In the genomic region with DNA sequence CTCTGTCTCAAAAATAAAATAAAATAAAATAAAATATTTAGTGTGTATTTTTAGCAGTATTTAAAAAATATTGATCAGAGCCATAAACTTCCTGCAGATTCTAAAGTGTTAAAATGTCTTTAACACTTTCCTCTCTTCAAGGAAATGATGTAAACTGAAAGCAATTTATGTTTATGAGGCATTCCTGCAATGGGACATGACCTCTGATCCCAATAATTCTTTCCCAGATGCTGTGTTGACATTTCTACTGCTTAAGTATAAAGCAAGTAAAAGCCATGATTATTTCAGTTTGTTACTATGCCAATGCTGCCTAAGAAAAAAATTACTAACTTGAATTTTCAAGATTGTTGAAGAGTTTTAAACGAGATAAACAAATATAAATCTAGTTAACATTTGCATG, we compare ENCODE assay signal across 11 cellular contexts. TPM values are rescaled to one million over a fixed set of nuclear protein-coding genes. Genes with fewer than 3 reads are reported as not detected.
DNase-seq lines count a peak whose midpoint lies in the region; ATAC-seq, FAIRE-seq and TF ChIP-seq lines count a peak whose summit lies in the region.
"Had no signal": no experiment of that assay in that cellular context is flagged by ENCODE, and none has a peak within 500 bp of the region (broad histone marks: within the 10 kb centered on the region; RNA-seq: fewer than 3 reads in every experiment).

No MANE protein-coding gene starts in this region.

- 8 to 14% methylated on average over 1 of the region's 1 CpG for WGBS in GM23248 (ENCODE audit: low coverage in 1 of 2, low lambda C conversion rate in 2 of 2, missing lambda C conversion rate in 2 of 2), 2 experiments
- 19 to 28% (median 21%) methylated on average over 1 of the region's 1 CpG for WGBS in small intestine, 3 donors

- H3K9me3 ChIP-seq in GM23248 (ENCODE audit: low read depth) (no peaks in the 10 kb centered on the region), fibroblast of lung (ENCODE audit: control insufficient read depth, insufficient read depth, low read depth, low read length) (no peaks in the 10 kb centered on the region), small intestine (ENCODE audit: control insufficient read depth, low read depth) (no peaks in the 10 kb centered on the region)
- H3K9me3 ChIP-seq: right atrium auricular region had no signal

- no peak for FAIRE-seq in small intestine (lab: Jason Lieb, UNC)

- no peaks in the 10 kb centered on the region for H3K27me3 ChIP-seq in GM23248 (replicated peaks; ENCODE audit: insufficient read depth)
- no peaks in the 10 kb centered on the region for H3K27me3 ChIP-seq in fibroblast of lung (ENCODE audit: control insufficient read depth, insufficient read depth, low read length)
- no peaks in the 10 kb centered on the region for H3K27me3 ChIP-seq in small intestine (ENCODE audit: control insufficient read depth in 2 of 2, insufficient read depth in 2 of 2, low read length in 2 of 2)
- H3K27me3 ChIP-seq: right atrium auricular region had no signal

- peaks cover 32% of the 10 kb centered on the region for H3F3A ChIP-seq in GM23248 (ENCODE audit: insufficient read depth)

- H3K36me3 ChIP-seq in GM23248 (ENCODE audit: low read depth) (no peaks in the 10 kb centered on the region), fibroblast of lung (ENCODE audit: control insufficient read depth, insufficient read depth, low read length) (no peaks in the 10 kb centered on the region), small intestine (ENCODE audit: control insufficient read depth in 2 of 2, insufficient read depth in 2 of 2, low read length in 2 of 2) (no peaks in the 10 kb centered on the region)
- H3K36me3 ChIP-seq: right atrium auricular region had no signal

- no peaks in the 10 kb centered on the region for H3K9me2 ChIP-seq in GM23248 (ENCODE audit: insufficient read depth)

- peaks cover 0 to 7% of the 10 kb centered on the region in 2 donors for H3K36me3 Mint-ChIP-seq in activated naive CD4-positive, alpha-beta T cell treated with anti-CD3 and anti-CD28 coated beads, Interleukin-2, amount 50 U/mL, for 72 hours

- in situ Hi-C loops in GM23248 (cut with MboI), result loop anchor here (5.0 to 25.0 kb wide), 3 partner anchors 178 to 793 kb away; no protein-coding TSS in a partner anchor

- no peak overlapping the region for H3K4me3 ChIP-seq in GM23248
- H3K4me3 ChIP-seq in fibroblast of lung (replicated peaks in 1 of 4; ENCODE audit: control extremely low read depth in 1 of 4, insufficient read depth in 1 of 4, low read depth in 3 of 4, low read length in 4 of 4), result no peak overlapping the region
- no peak overlapping the region for H3K4me3 ChIP-seq in small intestine (ENCODE audit: low read depth in 1 of 2, low read length in 2 of 2)
- H3K4me3 ChIP-seq: right atrium auricular region had no signal

- no peak overlapping the region for H3K9ac ChIP-seq in GM23248
- H3K9ac ChIP-seq in fibroblast of lung (ENCODE audit: insufficient read depth, low read length), result no peak overlapping the region

- H2AFZ ChIP-seq in GM23248, result no peak overlapping the region
- H2AFZ ChIP-seq in fibroblast of lung (ENCODE audit: low read length), result no peak overlapping the region

- TF ChIP-seq CTCF in fibroblast of lung (conservative IDR thresholded peaks at IDR 0.05 in 1 of 2, IDR thresholded peaks at IDR 0.05 in 1 of 2; ENCODE audit: low read depth in 1 of 2, low read length in 2 of 2), result no peak

- no peaks in the 10 kb centered on the region for H3K9me3 Mint-ChIP-seq in activated naive CD4-positive, alpha-beta T cell treated with anti-CD3 and anti-CD28 coated beads, Interleukin-2, amount 50 U/mL, for 72 hours
- H3K9me3 Mint-ChIP-seq: activated T-helper 17 cell treated with anti-CD3 and anti-CD28 coated beads, Interleukin-2, amount 50 U/mL, for 72 hours had no signal

- H3K4me1 ChIP-seq in GM23248 (ENCODE audit: insufficient read depth), result peaks cover 31% of the 10 kb centered on the region
- peaks cover 28% of the 10 kb centered on the region for H3K4me1 ChIP-seq in fibroblast of lung (ENCODE audit: control insufficient read depth, extremely low read depth, insufficient read depth, low read length)
- H3K4me1 ChIP-seq in small intestine (ENCODE audit: control insufficient read depth in 2 of 2, insufficient read depth in 1 of 2, low read depth in 1 of 2, low read length in 1 of 2), result peaks cover 0 to 7% of the 10 kb centered on the region in 2 donors

- H3K27ac ChIP-seq in GM23248 (no peak overlapping the region), fibroblast of lung (ENCODE audit: insufficient read depth, low read length) (peak overlapping the region; percentile 24), small intestine (ENCODE audit: low read depth in 1 of 2, low read length in 1 of 2) (no peak overlapping the region)
- H3K27ac ChIP-seq: right atrium auricular region had no signal

- DNase-seq in GM23248, result peak; percentile 37
- peak; percentile 67 for DNase-seq in RPMI7951 (ENCODE audit: low read depth)
- peak; percentile 59 to 94 for DNase-seq in fibroblast of lung (ENCODE audit: low read depth in 2 of 2)
- DNase-seq in small intestine, result peak; percentile 93
- no peak for DNase-seq in NCI-H1417 treated with DMSO at 0.1 percent for 48 hours (lab: John Stamatoyannopoulos, UW)
- no peak for DNase-seq in activated CD4-positive, alpha-beta T cell treated with anti-CD3 and anti-CD28 coated beads for 4 hours
- no peak for DNase-seq in activated naive CD4-positive, alpha-beta T cell treated with anti-CD3 and anti-CD28 coated beads, Interleukin-2, amount 50 U/mL, for 72 hours (ENCODE audit: low spot score in 2 of 2)
- DNase-seq in GF-D8 (lab: John Stamatoyannopoulos, UW), result no peak
- DNase-seq: NCI-H774 had no signal

- no peaks in the 10 kb centered on the region for H4K20me1 ChIP-seq in GM23248 (ENCODE audit: insufficient read depth)
- no peaks in the 10 kb centered on the region for H4K20me1 ChIP-seq in fibroblast of lung (ENCODE audit: control insufficient read depth, extremely low read depth, insufficient read depth, low read length)

- no peak overlapping the region for H3K4me2 ChIP-seq in GM23248 (ENCODE audit: unreplicated experiment)
- no peak overlapping the region for H3K4me2 ChIP-seq in fibroblast of lung (ENCODE audit: extremely low read depth, insufficient read depth, low read length)

- no peak for ATAC-seq in activated naive CD4-positive, alpha-beta T cell treated with anti-CD3 and anti-CD28 coated beads, Interleukin-2, amount 50 U/mL, for 72 hours
- ATAC-seq: activated T-helper 17 cell treated with anti-CD3 and anti-CD28 coated beads, Interleukin-2, amount 50 U/mL, for 72 hours had no signal

- H3K27ac Mint-ChIP-seq in activated naive CD4-positive, alpha-beta T cell treated with anti-CD3 and anti-CD28 coated beads, Interleukin-2, amount 50 U/mL, for 72 hours, result no peak overlapping the region
- H3K27ac Mint-ChIP-seq: activated T-helper 17 cell treated with anti-CD3 and anti-CD28 coated beads, Interleukin-2, amount 50 U/mL, for 72 hours had no signal

- H3K79me2 ChIP-seq in GM23248 (ENCODE audit: insufficient read depth) (no peaks in the 10 kb centered on the region), fibroblast of lung (ENCODE audit: control insufficient read depth, insufficient read depth, low read length) (no peaks in the 10 kb centered on the region)

RNA-seq across cellular contexts. Expression of a gene that starts 29.0 kb away (rescaled TPM):
- total RNA-seq in GM23248 (2014; rRNA removed; shearing (Covaris generic)), result 8.0 and 9.5 TPM in 2 replicates
- polyA plus RNA-seq in GM23248 (2016; fragmentation: Nextera tagmentation; extraction: Ambion mirVana) (19.1 and 20.1 TPM in 2 replicates), fibroblast of lung (16.7 and 23.8 TPM in 2 replicates), small intestine (10 to 100 TPM in 1 of 3 donors, 1 to 10 TPM in 2; 6.3 to 21.7 (median 7.0) TPM)
- total RNA-seq in RPMI7951 (2014; rRNA removed; shearing (Covaris generic)), result 20.1 and 22.5 TPM in 2 replicates
- total RNA-seq in fibroblast of lung, result 13.9 and 26.4 TPM in 2 replicates
- polyA plus RNA-seq in fibroblast of lung (2012), result 13.5 and 17.8 TPM in 2 replicates
- 3.8 and 10.1 TPM in 2 replicates for polyA minus RNA-seq in fibroblast of lung (ENCODE audit: low replicate concordance)
- total RNA-seq in activated naive CD4-positive, alpha-beta T cell treated with anti-CD3 and anti-CD28 coated beads, Interleukin-2, amount 50 U/mL, for 72 hours, result 10 to 100 TPM; 17.8 to 18.7 TPM

Comparison
In these comparisons a context has a peak if more than half of its experiments do, and no peak if none do; other contexts are left out.
1. DNase-seq: peak in GM23248 (single experiment), RPMI7951 (single experiment), fibroblast of lung (2 of 2) and small intestine (single experiment); none in NCI-H1417 treated with DMSO at 0.1 percent for 48 hours (single experiment), activated CD4-positive, alpha-beta T cell treated with anti-CD3 and anti-CD28 coated beads for 4 hours (0 of 2), activated naive CD4-positive, alpha-beta T cell treated with anti-CD3 and anti-CD28 coated beads, Interleukin-2, amount 50 U/mL, for 72 hours (0 of 2) and GF-D8 (single experiment).